ENCODE assay signal across 20 cellular contexts in the genomic region with DNA sequence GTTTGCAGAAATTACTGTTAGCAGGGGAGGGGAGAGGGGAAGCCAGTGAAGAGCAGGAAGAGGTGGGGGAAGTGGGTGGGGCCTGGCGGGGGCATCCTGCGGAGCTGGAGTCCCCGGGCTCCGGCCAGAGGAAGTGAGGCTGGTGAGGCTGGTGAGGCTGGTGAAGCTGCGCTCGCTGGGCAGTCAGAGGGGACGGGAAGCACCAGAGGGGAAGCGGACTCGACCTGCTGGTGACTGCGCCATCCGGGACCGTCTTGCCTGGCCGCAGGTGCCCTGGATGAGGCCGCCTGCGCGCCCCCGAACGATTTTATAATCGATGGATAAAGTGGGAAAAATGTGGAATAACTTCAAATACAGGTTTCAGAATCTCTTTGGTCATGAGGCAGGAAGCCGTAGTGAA.
DNase-seq lines count a peak whose midpoint lies in the region; ATAC-seq, FAIRE-seq and TF ChIP-seq lines count a peak whose summit lies in the region.
"Had no signal": no experiment of that assay in that cellular context is flagged by ENCODE, and none has a peak within 500 bp of the region (broad histone marks: within the 10 kb centered on the region; RNA-seq: fewer than 3 reads in every experiment).

No MANE protein-coding gene starts in this region.

- TF ChIP-seq CTCF in DND-41 (IDR thresholded peaks at IDR 0.05; ENCODE audit: borderline replicate concordance, extremely low read depth, low read length, poor library complexity, severe bottlenecking) (no peak), NB4 (IDR thresholded peaks at IDR 0.05; ENCODE audit: low read depth, low read length) (no peak), K562 (IDR thresholded peaks at IDR 0.05 in 2 of 3, conservative IDR thresholded peaks at IDR 0.05 in 1 of 3; ENCODE audit: insufficient read depth in 2 of 3, low read depth in 1 of 3, low read length in 3 of 3) (no peak), osteoblast (IDR thresholded peaks at IDR 0.05; ENCODE audit: extremely low read depth, low read depth, low read length) (no peak), HFFc6 (IDR thresholded peaks at IDR 0.05) (no peak)

- H3K36me3 Mint-ChIP-seq in HFFc6 (ENCODE audit: low read depth) = no peaks in the 10 kb centered on the region

- H3K4me1 ChIP-seq in DND-41 (ENCODE audit: insufficient read depth, low read length) (no peaks in the 10 kb centered on the region), K562 (replicated peaks in 1 of 2; ENCODE audit: control insufficient read depth in 2 of 2, insufficient read depth in 2 of 2, low read length in 2 of 2) (peaks cover 0 to 3% of the 10 kb centered on the region in 2 experiments; a peak in 2 of 5 replicates), osteoblast (ENCODE audit: insufficient read depth, low read length) (no peaks in the 10 kb centered on the region)

- in situ Hi-C loops in K562 (cut with MboI) = no loop called here

- ATAC-seq in DND-41 (ENCODE audit: insufficient read depth, low read depth) = no peak
- ATAC-seq in K562 = peak; percentile 35; the same call in 2 of the 3 replicates
- no peak for ATAC-seq in GM19467 (IDR thresholded peaks at IDR 0.05; ENCODE audit: unreplicated experiment)
- ATAC-seq: HCT116 had no signal

- H3K9me1 ChIP-seq in K562 (ENCODE audit: control insufficient read depth, insufficient read depth, low read length) = no peaks in the 10 kb centered on the region

- H3K27ac ChIP-seq in DND-41 (ENCODE audit: low read length) (no peak overlapping the region), K562 (ENCODE audit: extremely low read depth, low read depth, low read length) (no peak overlapping the region), osteoblast (ENCODE audit: low read depth, low read length) (no peak overlapping the region), substantia nigra (ENCODE audit: low read depth, low read length, poor library complexity, severe bottlenecking) (no peak overlapping the region)
- H3K27ac ChIP-seq: C4-2B, GM23248, RWPE1 had no signal

- H3K4me1 Mint-ChIP-seq in HFFc6 (ENCODE audit: low read depth) = no peaks in the 10 kb centered on the region
- H3K4me1 Mint-ChIP-seq: IgD-negative memory B cell had no signal

- DNase-seq in DND-41 (peak; percentile 4), NB4 (ENCODE audit: low read depth) (peak; percentile 25), K562 (ENCODE audit: extremely low read depth in 1 of 4, low spot score in 3 of 4) (peak in 1 of 4 experiments; percentile 33), osteoblast (ENCODE audit: insufficient read length, low spot score, missing footprints) (peak; percentile 44), HFFc6 (no peak), substantia nigra (lab: John Stamatoyannopoulos, UW) (no peak)
- DNase-seq: AML-193, GM23248, Karpas-422, MV-4-11, NCI-H1694, NCI-H2081, NCI-H2171 treated with DMSO at 0.1 percent for 48 hours, NCI-H526, SIG-M5 had no signal

- no TSS peak for BruUV-seq in K562 (replicated peaks; lab: Mats Ljungman, UMichigan)

- H3K9me3 Mint-ChIP-seq in HFFc6 = no peaks in the 10 kb centered on the region

- H3K9me3 ChIP-seq in DND-41 (ENCODE audit: insufficient read depth, low read length, severe bottlenecking) = no peaks in the 10 kb centered on the region
- H3K9me3 ChIP-seq in K562 (replicated peaks; ENCODE audit: control insufficient read depth, insufficient read depth, low read depth, low read length) = no peaks in the 10 kb centered on the region
- H3K9me3 ChIP-seq in osteoblast (ENCODE audit: low read depth, low read length) = no peaks in the 10 kb centered on the region

- no peak overlapping the region for H3K27ac Mint-ChIP-seq in HFFc6
- H3K27ac Mint-ChIP-seq: IgD-negative memory B cell had no signal

- no peak for FAIRE-seq in K562 (lab: Jason Lieb, UNC)

- no peaks in the 10 kb centered on the region; the same call in 1 of the 2 replicates for H3K27me3 Mint-ChIP-seq in HFFc6 (ENCODE audit: insufficient read depth)

- WGBS in K562 (ENCODE audit: insufficient coverage, low coverage, missing lambda C conversion rate) = 0% methylated on average over 7 of the region's 20 CpGs

- intact Hi-C loops in K562 (cut with micrococcal nuclease) = no loop called here

- no peak for TF ChIP-seq POLR2A in NB4 (IDR thresholded peaks at IDR 0.05; ENCODE audit: extremely low read depth, insufficient read length)
- TF ChIP-seq POLR2A in K562 (conservative IDR thresholded peaks at IDR 0.05) = no peak

- H3K79me2 ChIP-seq in DND-41 (ENCODE audit: insufficient read depth, low read length) = no peaks in the 10 kb centered on the region
- H3K79me2 ChIP-seq in K562 (ENCODE audit: control insufficient read depth, insufficient read depth, low read length) = no peaks in the 10 kb centered on the region
- no peaks in the 10 kb centered on the region for H3K79me2 ChIP-seq in osteoblast (ENCODE audit: insufficient read depth, low read length)

- H3K9ac ChIP-seq in DND-41 (ENCODE audit: low read depth, low read length) = no peak overlapping the region
- H3K9ac ChIP-seq in K562 (ENCODE audit: insufficient read depth in 1 of 2, low read depth in 2 of 2, low read length in 2 of 2) = no peak overlapping the region
- H3K9ac ChIP-seq: GM23248 had no signal

- H2AFZ ChIP-seq in DND-41 (ENCODE audit: low read depth, low read length) = no peak overlapping the region
- H2AFZ ChIP-seq in K562 (ENCODE audit: low read depth, low read length) = peak overlapping the region; percentile 67; the same call in 1 of the 2 replicates
- H2AFZ ChIP-seq in osteoblast (ENCODE audit: low read length) = no peak overlapping the region
- H2AFZ ChIP-seq: GM23248 had no signal

- no peaks in the 10 kb centered on the region for H4K20me1 ChIP-seq in DND-41 (ENCODE audit: insufficient read depth, low read length)
- no peaks in the 10 kb centered on the region for H4K20me1 ChIP-seq in K562 (replicated peaks; ENCODE audit: control insufficient read depth, insufficient read depth, low read length)
- no peaks in the 10 kb centered on the region for H4K20me1 ChIP-seq in osteoblast (ENCODE audit: insufficient read depth, low read length)

- H3K27me3 ChIP-seq in DND-41 (ENCODE audit: insufficient read depth, low read length, poor library complexity) (no peaks in the 10 kb centered on the region), K562 (ENCODE audit: control insufficient read depth in 2 of 2, insufficient read depth in 2 of 2, low read length in 2 of 2) (no peaks in the 10 kb centered on the region), osteoblast (ENCODE audit: insufficient read depth, low read length) (no peaks in the 10 kb centered on the region)

- H3K4me2 ChIP-seq in DND-41 (ENCODE audit: insufficient read depth, low read length) = no peak overlapping the region
- no peak overlapping the region for H3K4me2 ChIP-seq in K562 (ENCODE audit: insufficient read depth, low read length)
- H3K4me2 ChIP-seq in osteoblast (ENCODE audit: insufficient read depth, low read length) = no peak overlapping the region

- CTCF ChIA-PET in K562 (lab: Yijun Ruan, JAX; ENCODE audit: low intra/inter-chr PET ratio) = no interaction called here

- POLR2A ChIA-PET in K562 (lab: Yijun Ruan, JAX) = no interaction called here

- H3K36me3 ChIP-seq in DND-41 (ENCODE audit: insufficient read depth, low read length) = no peaks in the 10 kb centered on the region
- H3K36me3 ChIP-seq in K562 (ENCODE audit: control insufficient read depth, insufficient read depth, low read length) = no peaks in the 10 kb centered on the region
- H3K36me3 ChIP-seq in osteoblast (ENCODE audit: insufficient read depth, low read length) = no peaks in the 10 kb centered on the region

- H3K4me3 ChIP-seq in DND-41 (ENCODE audit: low read depth in 1 of 2, low read length in 2 of 2) (no peak overlapping the region), NB4 (ENCODE audit: low read depth, low read length) (no peak overlapping the region), K562 (no peak overlapping the region), osteoblast (ENCODE audit: insufficient read depth, low read length) (no peak overlapping the region)
- H3K4me3 ChIP-seq: GM23248 had no signal

- no peak overlapping the region for H3K4me3 Mint-ChIP-seq in HFFc6
- H3K4me3 Mint-ChIP-seq: IgD-negative memory B cell had no signal

- no peak for TF ChIP-seq EP300 in K562 (IDR thresholded peaks at IDR 0.05; ENCODE audit: low read length)

- TF ChIP-seq RAD21 in K562 (CRISPR knock-in tag; conservative IDR thresholded peaks at IDR 0.05 in 1 of 2, IDR thresholded peaks at IDR 0.05 in 1 of 2) = no peak

TF ChIP-seq in K562, 482 proteins besides CTCF, POLR2A, EP300 and RAD21:
- no peak for TF ChIP-seq ZNF668 (CRISPR knock-in tag; IDR thresholded peaks at IDR 0.05)
- TF ChIP-seq, protein P1, sequence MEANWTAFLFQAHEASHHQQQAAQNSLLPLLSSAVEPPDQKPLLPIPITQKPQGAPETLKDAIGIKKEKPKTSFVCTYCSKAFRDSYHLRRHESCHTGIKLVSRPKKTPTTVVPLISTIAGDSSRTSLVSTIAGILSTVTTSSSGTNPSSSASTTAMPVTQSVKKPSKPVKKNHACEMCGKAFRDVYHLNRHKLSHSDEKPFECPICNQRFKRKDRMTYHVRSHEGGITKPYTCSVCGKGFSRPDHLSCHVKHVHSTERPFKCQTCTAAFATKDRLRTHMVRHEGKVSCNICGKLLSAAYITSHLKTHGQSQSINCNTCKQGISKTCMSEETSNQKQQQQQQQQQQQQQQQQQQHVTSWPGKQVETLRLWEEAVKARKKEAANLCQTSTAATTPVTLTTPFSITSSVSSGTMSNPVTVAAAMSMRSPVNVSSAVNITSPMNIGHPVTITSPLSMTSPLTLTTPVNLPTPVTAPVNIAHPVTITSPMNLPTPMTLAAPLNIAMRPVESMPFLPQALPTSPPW (CRISPR knock-in tag; IDR thresholded peaks at IDR 0.05) = peak; percentile 59; the same call in 1 of the 2 replicates

Comparison
In these comparisons a context has a peak if more than half of its experiments do, and no peak if none do; other contexts are left out.
1. DNase-seq: peak in DND-41 (single experiment), NB4 (single experiment) and osteoblast (single experiment); none in HFFc6 (single experiment) and substantia nigra (0 of 49).